31 cellular contexts compared by ENCODE assay signal in the genomic region with DNA sequence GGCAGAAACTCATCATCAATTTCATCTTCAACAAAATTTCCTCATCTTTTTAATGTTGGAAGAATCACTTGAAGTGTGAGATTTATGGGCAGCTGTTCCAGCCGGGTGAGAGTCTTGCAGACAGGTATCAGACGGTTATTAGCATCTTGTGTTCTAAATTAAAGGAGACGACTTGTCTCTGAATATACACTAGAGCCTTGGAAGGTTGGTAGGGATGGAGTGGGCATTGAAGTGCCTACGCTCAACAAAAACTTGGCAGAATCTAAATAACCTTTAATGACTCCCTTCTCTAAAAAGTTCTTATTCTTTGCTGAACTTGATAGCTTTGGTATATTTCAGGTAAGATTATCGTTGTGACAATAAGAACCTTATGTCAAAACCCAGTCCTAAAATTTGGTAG.
"Had no signal": no experiment of that assay in that cellular context is flagged by ENCODE, and none has a peak within 500 bp of the region (broad histone marks: within the 10 kb centered on the region; RNA-seq: fewer than 3 reads in every experiment).

No MANE protein-coding gene starts in this region.

- H3K9me3 ChIP-seq: adrenal gland, body of pancreas, breast epithelium had no signal

- H3K36me3 ChIP-seq: adrenal gland, brain microvascular endothelial cell, breast epithelium had no signal

- H3K4me3 ChIP-seq: adrenal gland, body of pancreas, breast epithelium had no signal

- DNase-seq: activated B cell treated with CpG ODN at 0.5 μM for 24 hours; activated CD4-positive, alpha-beta memory T cell treated with anti-CD3 and anti-CD28 coated beads for 36 hours; activated CD4-positive, alpha-beta T cell treated with anti-CD3 and anti-CD28 coated beads for 4 hours; activated CD4-positive, alpha-beta T cell treated with anti-CD3 and anti-CD28 coated beads, Interleukin-2, amount 10 ng/mL, durations not matched to agents 24 days and 14 days; activated CD4-positive, alpha-beta T cell treated with anti-CD3 and anti-CD28 coated beads, Interleukin-2, amount 50 U/mL, for 1 hour; activated CD4-positive, alpha-beta T cell treated with anti-CD3 and anti-CD28 coated beads, Interleukin-2, amount 50 U/mL, for 4 hours; activated CD4-positive, CD25-positive, alpha-beta regulatory T cell treated with anti-CD3 and anti-CD28 coated beads, Interleukin-2, amount 50 U/mL, for 72 hours; activated CD8-positive, alpha-beta memory T cell treated with anti-CD3 and anti-CD28 coated beads, Interleukin-2, amount 50 U/mL, for 4 hours; activated CD8-positive, alpha-beta T cell treated with anti-CD3 and anti-CD28 coated beads for 36 hours; activated effector memory CD4-positive, alpha-beta T cell treated with anti-CD3 and anti-CD28 coated beads, Interleukin-2, amount 50 U/mL, for 16 hours; activated gamma-delta T cell treated with Interleukin-2 at 50 U/mL for 16 hours; activated naive CD4-positive, alpha-beta T cell; activated naive CD4-positive, alpha-beta T cell treated with anti-CD3 and anti-CD28 coated beads for 36 hours; activated naive CD4-positive, alpha-beta T cell treated with anti-CD3 and anti-CD28 coated beads, Interleukin-2, amount 50 U/mL, for 16 hours; activated naive CD8-positive, alpha-beta T cell treated with anti-CD3 and anti-CD28 coated beads for 36 hours; activated T-cell treated with anti-CD3 and anti-CD28 coated beads for 4 hours; activated T-cell treated with anti-CD3 and anti-CD28 coated beads, Interleukin-2, amount 50 U/mL, for 1 hour; activated T-cell treated with anti-CD3 and anti-CD28 coated beads, Interleukin-2, amount 50 U/mL, for 4 hours; activated T-cell treated with anti-CD3 and anti-CD28 coated beads, Interleukin-2, amount 50 U/mL, for 72 hours; adrenal gland; amniotic stem cell; aorta; body of pancreas; brain microvascular endothelial cell; cerebellar nuclear complex; T-helper 2 cell; T-helper 9 cell had no signal

- H3K4me1 ChIP-seq: adrenal gland, breast epithelium had no signal

- H3K27me3 ChIP-seq: adrenal gland, body of pancreas, brain microvascular endothelial cell, breast epithelium had no signal

- ATAC-seq: activated CD8-positive, alpha-beta T cell treated with anti-CD3 and anti-CD28 coated beads for 36 hours; activated naive CD4-positive, alpha-beta T cell treated with anti-CD3 and anti-CD28 coated beads, Interleukin-2, amount 50 U/mL, for 72 hours; activated T-cell treated with anti-CD3 and anti-CD28 coated beads, Interleukin-2, amount 50 U/mL, for 4 hours; activated T-cell treated with anti-CD3 and anti-CD28 coated beads, Interleukin-2, amount 50 U/mL, for 72 hours; activated T-helper 17 cell treated with anti-CD3 and anti-CD28 coated beads, Interleukin-2, amount 50 U/mL, for 72 hours; body of pancreas had no signal

- H3K27ac ChIP-seq: adrenal gland, body of pancreas, brain microvascular endothelial cell, breast epithelium, VCaP had no signal
